Comparison of ENCODE assay signal across 20 cellular contexts in genomic region chr4:138092060-138092459, GRCh38.
DNase-seq lines count a peak whose midpoint lies in the region; ATAC-seq and TF ChIP-seq lines count a peak whose summit lies in the region.
"Had no signal": no experiment of that assay in that cellular context is flagged by ENCODE, and none has a peak within 500 bp of the region (broad histone marks: within the 10 kb centered on the region; RNA-seq: fewer than 3 reads in every experiment).

No MANE protein-coding gene starts in this region.

- peak; percentile 37; the same call in 1 of the 2 replicates for TF ChIP-seq RAD21 in HCT116 (IDR thresholded peaks at IDR 0.05; ENCODE audit: low read depth)

- no peak overlapping the region for H4K5ac ChIP-seq in mesendoderm (ENCODE audit: low read length)

- POLR2A ChIA-PET in HCT116 (lab: Charles Lee), result no interaction called here

- RAD21 ChIA-PET in HCT116 (lab: Charles Lee; ENCODE audit: low non-redundant PET in 1 of 2, low total read pairs in 2 of 2, uncharacterized antibody in 2 of 2, unreplicated experiment in 2 of 2), result no interaction called here

- H3K23ac ChIP-seq in mesendoderm (ENCODE audit: low read length), result no peak overlapping the region

- H3K18ac ChIP-seq in mesendoderm (ENCODE audit: low read length), result no peak overlapping the region

- no peak overlapping the region for H3K4ac ChIP-seq in mesendoderm (ENCODE audit: low read depth, low read length)

- no peak overlapping the region for H2BK5ac ChIP-seq in mesendoderm (ENCODE audit: low read length)

- H3K9ac ChIP-seq in HCT116 (ENCODE audit: low read length) (no peak overlapping the region), mesendoderm (ENCODE audit: low read length) (no peak overlapping the region)
- H3K9ac ChIP-seq: KMS-11 had no signal

- DNase-seq in NCI-H146 (lab: John Stamatoyannopoulos, UW) (peak; percentile 1), NCI-H146 treated with DMSO at 0.1 percent for 48 hours (lab: John Stamatoyannopoulos, UW; ENCODE audit: unreplicated experiment) (no peak), HCT116 (ENCODE audit: low read depth, low spot score) (no peak), RWPE2 (ENCODE audit: low spot score) (no peak), mesendoderm (peak; percentile 28), cerebellar nuclear complex (lab: John Stamatoyannopoulos, UW) (no peak)
- DNase-seq in stimulated activated CD4-positive, alpha-beta T cell treated with anti-CD3 and anti-CD28 coated beads, Interleukin-1b, Interleukin-23, amount 100 ng/mL, for 48 hours, result no peak
- DNase-seq: Calu3; CD4-positive, alpha-beta memory T cell; DMS79; H7; NCI-H1417 treated with DMSO at 0.1 percent for 48 hours; NCI-H2029 treated with DMSO at 0.1 percent for 48 hours; NCI-H2171 treated with DMSO at 0.1 percent for 48 hours; NCI-H446; NCI-H526 treated with DMSO at 0.1 percent for 48 hours; NK-92 treated with Interleukin-12 subunit alpha and Interleukin-12 subunit beta, amount 100 ng/mL, for 24 hours; SHP77 had no signal

- CTCF ChIA-PET in HCT116 (lab: Charles Lee), result no interaction called here

- H3K9me2 ChIP-seq in HCT116 (ENCODE audit: insufficient read depth), result no peaks in the 10 kb centered on the region

- no peak overlapping the region for H4K8ac ChIP-seq in mesendoderm (ENCODE audit: low read depth, low read length)

- ATAC-seq in HCT116 (no peak), RWPE2 (ENCODE audit: low read depth) (no peak)

- no peak for TF ChIP-seq POLR2A in HCT116 (IDR thresholded peaks at IDR 0.05; ENCODE audit: borderline replicate concordance, extremely low read depth, insufficient read depth, insufficient read length)

- H3K27me3 ChIP-seq in HCT116 (ENCODE audit: insufficient read depth, low read length), result no peaks in the 10 kb centered on the region
- H3K27me3 ChIP-seq in RWPE2 (ENCODE audit: insufficient read depth, poor library complexity, severe bottlenecking), result no peaks in the 10 kb centered on the region
- no peaks in the 10 kb centered on the region for H3K27me3 ChIP-seq in mesendoderm (ENCODE audit: insufficient read depth, low read length, poor library complexity)

- no peak overlapping the region for H3K27ac ChIP-seq in HCT116 (ENCODE audit: low read depth, low read length)
- H3K27ac ChIP-seq in RWPE2 (ENCODE audit: poor library complexity, severe bottlenecking), result no peak overlapping the region
- no peak overlapping the region for H3K27ac ChIP-seq in mesendoderm (ENCODE audit: low read depth, low read length)
- H3K27ac ChIP-seq: KMS-11, SK-N-MC had no signal

- no peak overlapping the region for H3K4me2 ChIP-seq in HCT116 (ENCODE audit: low read length)
- no peak overlapping the region for H3K4me2 ChIP-seq in mesendoderm (ENCODE audit: low read length)
- H3K4me2 ChIP-seq: KMS-11 had no signal

- no peaks in the 10 kb centered on the region for H3K79me1 ChIP-seq in mesendoderm (ENCODE audit: low read length)

- H2BK120ac ChIP-seq in mesendoderm (ENCODE audit: low read depth, low read length), result no peak overlapping the region

- no peak overlapping the region for H2AFZ ChIP-seq in HCT116 (ENCODE audit: low read depth, low read length, poor library complexity, severe bottlenecking)

- no peak overlapping the region for H2AK5ac ChIP-seq in mesendoderm (ENCODE audit: low read length)

- BruUV-seq in HCT116 (replicated peaks; lab: Mats Ljungman, UMichigan), result no TSS peak

- H3K79me2 ChIP-seq in HCT116 (ENCODE audit: insufficient read depth, low read length) (no peaks in the 10 kb centered on the region), mesendoderm (ENCODE audit: control insufficient read depth, insufficient read depth, low read length) (no peaks in the 10 kb centered on the region)

- H3K4me3 ChIP-seq in HCT116 (replicated peaks in 1 of 2; ENCODE audit: low read depth in 1 of 2, low read length in 2 of 2), result no peak overlapping the region
- H3K4me3 ChIP-seq in RWPE2 (ENCODE audit: severe bottlenecking), result no peak overlapping the region
- no peak overlapping the region for H3K4me3 ChIP-seq in mesendoderm (ENCODE audit: low read length)
- H3K4me3 ChIP-seq: SK-N-MC had no signal

- intact Hi-C loops in HCT116 (cut with micrococcal nuclease), result loop anchor here (10.0 kb wide), 1 partner anchor 483 kb away; no protein-coding TSS in a partner anchor

- H3K56ac ChIP-seq in mesendoderm (ENCODE audit: low read length), result no peak overlapping the region

- TF ChIP-seq CTCF in HCT116 (IDR thresholded peaks at IDR 0.05 in 2 of 3, conservative IDR thresholded peaks at IDR 0.05 in 1 of 3; ENCODE audit: borderline replicate concordance in 1 of 3, insufficient read depth in 1 of 3, low read depth in 2 of 3, low read length in 2 of 3), result peak in 1 of 3 experiments; percentile 13; a peak in 1 of 6 replicates
- peak; percentile 30 for TF ChIP-seq CTCF in RWPE2 (IDR thresholded peaks at IDR 0.05; ENCODE audit: poor library complexity, severe bottlenecking)

- H3K4me1 ChIP-seq in HCT116 (ENCODE audit: control insufficient read depth in 1 of 2, insufficient read depth in 2 of 2, low read length in 2 of 2), result peaks cover 0 to 13% of the 10 kb centered on the region in 2 experiments; a peak in 2 of 4 replicates
- H3K4me1 ChIP-seq in RWPE2 (ENCODE audit: insufficient read depth, poor library complexity, severe bottlenecking), result no peaks in the 10 kb centered on the region
- no peaks in the 10 kb centered on the region for H3K4me1 ChIP-seq in mesendoderm (ENCODE audit: control insufficient read depth, low read depth, low read length)

- no peak overlapping the region for H2BK15ac ChIP-seq in mesendoderm (replicated peaks; ENCODE audit: low read depth)

- no peaks in the 10 kb centered on the region for H4K20me1 ChIP-seq in HCT116 (ENCODE audit: insufficient read depth)

- H3K9me3 ChIP-seq in HCT116 (ENCODE audit: control insufficient read depth in 1 of 2, insufficient read depth in 1 of 2, low read depth in 1 of 2, low read length in 2 of 2) (no peaks in the 10 kb centered on the region), RWPE2 (ENCODE audit: severe bottlenecking) (no peaks in the 10 kb centered on the region)

- no CpG with 5 or more reads among the region's 6 CpGs for WGBS in mesendoderm (ENCODE audit: extremely low coverage, insufficient coverage, low lambda C conversion rate)

- H3K36me3 ChIP-seq in HCT116 (ENCODE audit: control insufficient read depth in 1 of 2, insufficient read depth in 2 of 2, low read length in 2 of 2) (no peaks in the 10 kb centered on the region), RWPE2 (ENCODE audit: low read depth) (no peaks in the 10 kb centered on the region), mesendoderm (ENCODE audit: control insufficient read depth, insufficient read depth, low read length) (no peaks in the 10 kb centered on the region)

TF ChIP-seq in HCT116, 20 proteins besides CTCF, POLR2A, EP300 and RAD21:
- TF ChIP-seq JUND (IDR thresholded peaks at IDR 0.05), result no peak
- no peak for TF ChIP-seq CBX3 (IDR thresholded peaks at IDR 0.05; ENCODE audit: low read depth)
- TF ChIP-seq MAX (IDR thresholded peaks at IDR 0.05), result no peak
- no peak for TF ChIP-seq TCF7L2 (IDR thresholded peaks at IDR 0.05; ENCODE audit: borderline replicate concordance, extremely low read depth, insufficient read depth, insufficient read length)
- TF ChIP-seq ATF3 (IDR thresholded peaks at IDR 0.05), result no peak
- no peak for TF ChIP-seq YY1 (IDR thresholded peaks at IDR 0.05; ENCODE audit: extremely low read depth, insufficient replicate concordance, low read depth, low read length)
- no peak for TF ChIP-seq SIN3A (IDR thresholded peaks at IDR 0.05; ENCODE audit: low read depth)
- TF ChIP-seq ZBTB33 (IDR thresholded peaks at IDR 0.05; ENCODE audit: extremely low read depth, insufficient replicate concordance, low read length), result no peak
- TF ChIP-seq ZFX (IDR thresholded peaks at IDR 0.05), result no peak
- no peak for TF ChIP-seq CEBPB (IDR thresholded peaks at IDR 0.05; ENCODE audit: low read depth)
- no peak for TF ChIP-seq SRF (IDR thresholded peaks at IDR 0.05; ENCODE audit: low read depth)
- TF ChIP-seq EZH2 (IDR thresholded peaks at IDR 0.05), result no peak
- TF ChIP-seq POLR2AphosphoS5 (IDR thresholded peaks at IDR 0.05; ENCODE audit: low read depth, low read length), result no peak
- no peak for TF ChIP-seq SP1 (IDR thresholded peaks at IDR 0.05; ENCODE audit: low read depth)
- TF ChIP-seq ELF1 (IDR thresholded peaks at IDR 0.05; ENCODE audit: borderline replicate concordance, low read depth), result no peak

Comparison
In these comparisons a context has a peak if more than half of its experiments do, and no peak if none do; other contexts are left out.
1. DNase-seq: peak in NCI-H146 (single experiment) and mesendoderm (single experiment); none in NCI-H146 treated with DMSO at 0.1 percent for 48 hours (single experiment), HCT116 (single experiment), RWPE2 (single experiment), stimulated activated CD4-positive, alpha-beta T cell treated with anti-CD3 and anti-CD28 coated beads, Interleukin-1b, Interleukin-23, amount 100 ng/mL, for 48 hours (single experiment) and cerebellar nuclear complex (0 of 2).